ENCODE assay signal across 7 cellular contexts in the genomic region with DNA sequence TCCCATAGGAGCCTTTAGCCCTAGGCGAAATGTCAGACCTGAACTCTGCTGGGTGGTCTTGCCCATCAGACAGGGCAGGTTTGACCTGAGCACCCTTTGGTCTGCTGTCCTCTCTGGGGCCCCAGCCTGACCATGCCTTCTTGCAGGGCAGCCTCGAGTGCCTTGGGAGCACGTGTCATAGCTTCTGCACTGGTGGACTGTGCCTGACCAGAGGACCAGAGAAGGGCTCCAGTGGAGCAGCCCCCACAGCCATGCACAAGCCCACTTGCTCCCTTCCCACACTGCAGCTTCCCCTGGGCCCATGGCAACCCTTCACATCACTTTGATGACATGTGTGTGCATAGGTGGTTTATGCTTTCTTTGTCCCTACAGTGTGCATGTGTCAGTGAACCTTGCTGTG.
"Had no signal": no experiment of that assay in that cellular context is flagged by ENCODE, and none has a peak within 500 bp of the region (broad histone marks: within the 10 kb centered on the region; RNA-seq: fewer than 3 reads in every experiment).

No MANE protein-coding gene starts in this region.

- H3K36me3 Mint-ChIP-seq: IgD-negative memory B cell had no signal

- H3K4me1 Mint-ChIP-seq: GM23338, IgD-negative memory B cell had no signal

- DNase-seq: H9, HCEC 1CT, KBM-7 had no signal

- ATAC-seq: GM23338, HepG2 had no signal

- H3K27ac Mint-ChIP-seq: GM23338, H9, IgD-negative memory B cell had no signal

- H3K4me3 ChIP-seq: GM23338 had no signal

- H3K4me3 Mint-ChIP-seq: GM23338, H9, IgD-negative memory B cell had no signal

- H3K27ac ChIP-seq: HL-60 had no signal
